8 cellular contexts compared by ENCODE assay signal in the genomic region with DNA sequence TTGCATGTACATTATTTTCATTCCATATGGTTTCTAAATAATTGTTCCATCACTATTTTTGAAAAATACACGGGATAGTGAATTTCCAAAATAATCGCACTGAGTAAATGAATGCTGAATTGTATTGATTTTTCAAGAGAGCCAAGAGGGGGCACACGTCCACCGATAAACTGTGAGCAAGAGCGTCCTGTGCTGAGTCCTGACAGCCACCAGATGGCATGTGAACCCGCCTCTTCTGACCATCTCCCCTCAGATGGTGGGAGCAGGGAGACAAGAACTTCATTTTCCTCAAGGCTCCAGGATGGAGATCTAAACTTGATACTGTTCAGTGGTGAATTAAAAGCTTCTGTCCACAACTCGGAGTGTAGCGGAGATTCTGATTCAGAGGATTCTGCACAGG. TPM values are rescaled to one million over a fixed set of nuclear protein-coding genes. Genes with fewer than 3 reads are reported as not detected.
A peak's percentile ranks its signal among the peaks of the same experiment; 100 is the strongest.
DNase-seq lines count a peak whose midpoint lies in the region; ATAC-seq, FAIRE-seq and TF ChIP-seq lines count a peak whose summit lies in the region.

No MANE protein-coding gene starts in this region.

- H3K27ac Mint-ChIP-seq in activated CD8-positive, alpha-beta T cell treated with anti-CD3 and anti-CD28 coated beads, Interleukin-2, amount 10 ng/mL, durations not matched to agents 7 days and 5 days, result no peak overlapping the region

- no peak overlapping the region for H3K4me2 ChIP-seq in HepG2 (ENCODE audit: low read depth, low read length)

- no peak overlapping the region for H3K9ac ChIP-seq in HepG2 (ENCODE audit: insufficient read depth, low read depth, low read length)

- peaks cover 28% of the 10 kb centered on the region for H3K4me1 Mint-ChIP-seq in activated CD8-positive, alpha-beta T cell treated with anti-CD3 and anti-CD28 coated beads, Interleukin-2, amount 10 ng/mL, durations not matched to agents 7 days and 5 days (ENCODE audit: low read depth)

- no peak overlapping the region for H3K27ac ChIP-seq in HepG2 (ENCODE audit: extremely low read length, insufficient read depth, low read length)

- peak; percentile 11 for DNase-seq in D721Med (ENCODE audit: insufficient read length, low spot score)
- DNase-seq in NCI-H345 treated with DMSO at 0.1 percent for 48 hours (lab: John Stamatoyannopoulos, UW; ENCODE audit: unreplicated experiment), result peak; percentile 3
- DNase-seq in activated CD8-positive, alpha-beta T cell treated with anti-CD3 and anti-CD28 coated beads, Interleukin-2, amount 10 ng/mL, durations not matched to agents 7 days and 5 days, result peak; percentile 71
- DNase-seq in HepG2 (ENCODE audit: low spot score), result peak; percentile 54
- DNase-seq in DMS79 (lab: John Stamatoyannopoulos, UW), result no peak
- no peak for DNase-seq in Right ventricle myocardium inferior (ENCODE audit: missing footprints)

- no peak for TF ChIP-seq EP300 in HepG2 (IDR thresholded peaks at IDR 0.05; ENCODE audit: low read depth in 2 of 2, low read length in 2 of 2)
- no peak for TF ChIP-seq EP300 in HepG2 (CRISPR knock-in tag; IDR thresholded peaks at IDR 0.05; ENCODE audit: borderline replicate concordance)

- ATAC-seq in GM21367 (IDR thresholded peaks at IDR 0.05; ENCODE audit: unreplicated experiment) (peak; percentile 51), HepG2 (peak; percentile 89), Right ventricle myocardium inferior (no peak), GM18873 (IDR thresholded peaks at IDR 0.05; ENCODE audit: low FRiP score, unreplicated experiment) (no peak)
- ATAC-seq in activated CD8-positive, alpha-beta T cell treated with anti-CD3 and anti-CD28 coated beads, Interleukin-2, amount 10 ng/mL, durations not matched to agents 7 days and 5 days, result peak; percentile 90

- no peak for TF ChIP-seq POLR2A in HepG2 (IDR thresholded peaks at IDR 0.05; ENCODE audit: insufficient read depth in 1 of 2, low read depth in 2 of 2, low read length in 2 of 2)

- FAIRE-seq in D721Med (lab: Jason Lieb, UNC) (no peak), HepG2 (lab: Jason Lieb, UNC) (peak; percentile 68)

- no peaks in the 10 kb centered on the region for H4K20me1 ChIP-seq in HepG2 (ENCODE audit: insufficient read depth, low read length)

- TF ChIP-seq CTCF in D721Med (IDR thresholded peaks at IDR 0.05; ENCODE audit: insufficient read depth, missing control alignments) (peak; percentile 45), HepG2 (CRISPR knock-in tag; IDR thresholded peaks at IDR 0.05) (peak; percentile 83)

- intact Hi-C loops in HepG2 (cut with micrococcal nuclease; ENCODE audit: unreplicated experiment), result no loop called here
- intact Hi-C loops in Right ventricle myocardium inferior (cut with DNase I), result no loop called here

- no peaks in the 10 kb centered on the region for H3K79me2 ChIP-seq in HepG2 (ENCODE audit: insufficient read depth, low read length)

- H3K9me3 ChIP-seq in HepG2 (ENCODE audit: low read length), result peaks cover 60% of the 10 kb centered on the region

- no peaks in the 10 kb centered on the region for H3K4me1 ChIP-seq in HepG2 (ENCODE audit: insufficient read depth, low read length)

- no peaks in the 10 kb centered on the region for H3K27me3 ChIP-seq in HepG2 (ENCODE audit: control insufficient read depth in 1 of 2, insufficient read depth in 2 of 2, low read length in 2 of 2)

- 8% methylated on average over 8 of the region's 8 CpGs for WGBS in HepG2 (ENCODE audit: low lambda C conversion rate)

- no peak overlapping the region for H2AFZ ChIP-seq in HepG2 (ENCODE audit: low read length)

- H3K36me3 Mint-ChIP-seq in activated CD8-positive, alpha-beta T cell treated with anti-CD3 and anti-CD28 coated beads, Interleukin-2, amount 10 ng/mL, durations not matched to agents 7 days and 5 days (ENCODE audit: low read depth), result peaks cover 24% of the 10 kb centered on the region

- H3K9me3 Mint-ChIP-seq in activated CD8-positive, alpha-beta T cell treated with anti-CD3 and anti-CD28 coated beads, Interleukin-2, amount 10 ng/mL, durations not matched to agents 7 days and 5 days (ENCODE audit: insufficient read depth), result peaks cover 46% of the 10 kb centered on the region

- no peak overlapping the region for H3K4me3 Mint-ChIP-seq in activated CD8-positive, alpha-beta T cell treated with anti-CD3 and anti-CD28 coated beads, Interleukin-2, amount 10 ng/mL, durations not matched to agents 7 days and 5 days

- no TSS peak for BruUV-seq in HepG2 (replicated peaks; lab: Mats Ljungman, UMichigan)

- H3K27me3 Mint-ChIP-seq in activated CD8-positive, alpha-beta T cell treated with anti-CD3 and anti-CD28 coated beads, Interleukin-2, amount 10 ng/mL, durations not matched to agents 7 days and 5 days (ENCODE audit: low read depth), result peaks cover 11% of the 10 kb centered on the region

- CTCF ChIA-PET in activated CD8-positive, alpha-beta T cell treated with anti-CD3 and anti-CD28 coated beads, Interleukin-2, amount 10 ng/mL, durations not matched to agents 7 days and 5 days (lab: Charles Lee), result no interaction called here
- CTCF ChIA-PET in HepG2 (lab: Yijun Ruan, JAX; ENCODE audit: low intra/inter-chr PET ratio, low total read pairs), result no interaction called here

- no peak overlapping the region for H3K4me3 ChIP-seq in HepG2 (replicated peaks in 1 of 3; ENCODE audit: insufficient read depth in 1 of 3, low read depth in 2 of 3, low read length in 3 of 3)

- TF ChIP-seq RAD21 in HepG2 (CRISPR knock-in tag; IDR thresholded peaks at IDR 0.05), result peak; percentile 70

- POLR2A ChIA-PET in activated CD8-positive, alpha-beta T cell treated with anti-CD3 and anti-CD28 coated beads, Interleukin-2, amount 10 ng/mL, durations not matched to agents 7 days and 5 days (lab: Charles Lee), result no interaction called here
- POLR2A ChIA-PET in HepG2 (lab: Yijun Ruan, JAX), result no interaction called here

- in situ Hi-C loops in HepG2 (cut with HindIII; ENCODE audit: extremely low pct_ligation_motif_present, low pct_unique_long_range_greater_than_20kb), result no loop called here

- no peaks in the 10 kb centered on the region for H3K36me3 ChIP-seq in HepG2 (replicated peaks in 1 of 2; ENCODE audit: control insufficient read depth in 1 of 2, insufficient read depth in 2 of 2, low read length in 2 of 2)

TF ChIP-seq in HepG2, 621 proteins besides CTCF, POLR2A, EP300 and RAD21 (continues in another document):
- TF ChIP-seq, protein P1, sequence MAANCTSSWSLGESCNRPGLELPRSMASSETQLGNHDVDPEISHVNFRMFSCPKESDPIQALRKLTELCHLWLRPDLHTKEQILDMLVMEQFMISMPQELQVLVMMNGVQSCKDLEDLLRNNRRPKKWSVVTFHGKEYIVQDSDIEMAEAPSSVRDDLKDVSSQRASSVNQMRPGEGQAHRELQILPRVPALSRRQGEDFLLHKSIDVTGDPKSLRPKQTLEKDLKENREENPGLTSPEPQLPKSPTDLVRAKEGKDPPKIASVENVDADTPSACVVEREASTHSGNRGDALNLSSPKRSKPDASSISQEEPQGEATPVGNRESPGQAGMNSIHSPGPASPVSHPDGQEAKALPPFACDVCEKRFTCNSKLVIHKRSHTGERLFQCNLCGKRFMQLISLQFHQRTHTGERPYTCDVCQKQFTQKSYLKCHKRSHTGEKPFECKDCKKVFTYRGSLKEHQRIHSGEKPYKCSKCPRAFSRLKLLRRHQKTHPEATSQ (CRISPR knock-in tag; IDR thresholded peaks at IDR 0.05; ENCODE audit: borderline replicate concordance), result no peak
- TF ChIP-seq, protein P2, sequence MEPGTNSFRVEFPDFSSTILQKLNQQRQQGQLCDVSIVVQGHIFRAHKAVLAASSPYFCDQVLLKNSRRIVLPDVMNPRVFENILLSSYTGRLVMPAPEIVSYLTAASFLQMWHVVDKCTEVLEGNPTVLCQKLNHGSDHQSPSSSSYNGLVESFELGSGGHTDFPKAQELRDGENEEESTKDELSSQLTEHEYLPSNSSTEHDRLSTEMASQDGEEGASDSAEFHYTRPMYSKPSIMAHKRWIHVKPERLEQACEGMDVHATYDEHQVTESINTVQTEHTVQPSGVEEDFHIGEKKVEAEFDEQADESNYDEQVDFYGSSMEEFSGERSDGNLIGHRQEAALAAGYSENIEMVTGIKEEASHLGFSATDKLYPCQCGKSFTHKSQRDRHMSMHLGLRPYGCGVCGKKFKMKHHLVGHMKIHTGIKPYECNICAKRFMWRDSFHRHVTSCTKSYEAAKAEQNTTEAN (CRISPR knock-in tag; conservative IDR thresholded peaks at IDR 0.05), result no peak
- TF ChIP-seq ATM (IDR thresholded peaks at IDR 0.05; ENCODE audit: borderline replicate concordance) (no peak), ZNF766 (CRISPR knock-in tag; IDR thresholded peaks at IDR 0.05; ENCODE audit: borderline replicate concordance) (no peak)

RNA-seq across cellular contexts. Expression of a gene that starts 30.6 kb away (rescaled TPM):
- total RNA-seq in activated CD8-positive, alpha-beta T cell treated with anti-CD3 and anti-CD28 coated beads, Interleukin-2, amount 10 ng/mL, durations not matched to agents 7 days and 5 days, result 10 to 100 TPM; 66.8 to 68.1 TPM
- total RNA-seq in HepG2 (2016; rRNA removed; fragmentation: Illumina TruSeq; extraction: Trizol) (not detected in 2 replicates), Right ventricle myocardium inferior (not detected)
- total RNA-seq in HepG2 (2016; cell fraction: cytosol; rRNA removed; fragmentation: Illumina TruSeq; extraction: Trizol; ENCODE audit: low read depth), result not detected in 2 replicates
- not detected in 2 replicates for total RNA-seq in HepG2 (2016; cell fraction: insoluble cytoplasmic fraction; rRNA removed; fragmentation: Illumina TruSeq; extraction: Trizol)
- total RNA-seq in HepG2 (2016; cell fraction: membrane; rRNA removed; fragmentation: Illumina TruSeq; extraction: Trizol), result not detected in 2 replicates
- not detected in 2 replicates for total RNA-seq in HepG2 (2016; cell fraction: nucleus; rRNA removed; fragmentation: Illumina TruSeq; extraction: Trizol)
- 0.05 TPM in 1 of 2 replicates, not detected in the other for polyA plus RNA-seq in HepG2 (2011; rRNA removed)
- 0.03 TPM in 1 of 2 replicates, not detected in the other for polyA plus RNA-seq in HepG2 (2011; cell fraction: cytosol; rRNA removed)
- 0.12 and 0.16 TPM in 2 replicates for polyA plus RNA-seq in HepG2 (2011; cell fraction: nucleus; rRNA removed)
- not detected in 2 replicates for polyA plus RNA-seq in HepG2 (2012)
- not detected in 2 replicates for polyA plus RNA-seq in HepG2 (2016; cell fraction: cytosol; fragmentation: Illumina TruSeq; extraction: Trizol; ENCODE audit: low read depth)
- polyA plus RNA-seq in HepG2 (2016; cell fraction: insoluble cytoplasmic fraction; fragmentation: Illumina TruSeq; extraction: Trizol; ENCODE audit: low read depth), result not detected in 2 replicates
- not detected in 2 replicates for polyA plus RNA-seq in HepG2 (2016; cell fraction: membrane; fragmentation: Illumina TruSeq; extraction: Trizol; ENCODE audit: low read depth)
- 0.23 and 0.38 TPM in 2 replicates for polyA plus RNA-seq in HepG2 (2016; cell fraction: nucleus; fragmentation: Illumina TruSeq; extraction: Trizol; ENCODE audit: insufficient read depth, low read depth)
- 0.06 TPM in 1 of 2 replicates, not detected in the other for polyA minus RNA-seq in HepG2 (2011; rRNA and poly(A)+ RNA removed; ENCODE audit: low replicate concordance)
- not detected in 2 replicates for polyA minus RNA-seq in HepG2 (2011; cell fraction: cytosol; rRNA and poly(A)+ RNA removed)
- not detected in 2 replicates for polyA minus RNA-seq in HepG2 (2011; cell fraction: nucleus; rRNA and poly(A)+ RNA removed)

Comparison
In these comparisons a context has a peak if more than half of its experiments do, and no peak if none do; other contexts are left out.
1. DNase-seq: peak in D721Med (single experiment), NCI-H345 treated with DMSO at 0.1 percent for 48 hours (single experiment), activated CD8-positive, alpha-beta T cell treated with anti-CD3 and anti-CD28 coated beads, Interleukin-2, amount 10 ng/mL, durations not matched to agents 7 days and 5 days (single experiment) and HepG2 (single experiment); none in DMS79 (single experiment) and Right ventricle myocardium inferior (single experiment).
2. ATAC-seq: peak in GM21367 (single experiment), activated CD8-positive, alpha-beta T cell treated with anti-CD3 and anti-CD28 coated beads, Interleukin-2, amount 10 ng/mL, durations not matched to agents 7 days and 5 days (single experiment) and HepG2 (single experiment); none in Right ventricle myocardium inferior (single experiment) and GM18873 (single experiment).
3. RNA of a gene that starts 30.6 kb away (total RNA-seq): 66.8 to 68.1 TPM in activated CD8-positive, alpha-beta T cell treated with anti-CD3 and anti-CD28 coated beads, Interleukin-2, amount 10 ng/mL, durations not matched to agents 7 days and 5 days; not detected in Right ventricle myocardium inferior (single experiment) and not detected in HepG2; every median in the first group is over 10 times any median in the second.